Comparison of ENCODE assay signal across 1 cellular context in the genomic region with DNA sequence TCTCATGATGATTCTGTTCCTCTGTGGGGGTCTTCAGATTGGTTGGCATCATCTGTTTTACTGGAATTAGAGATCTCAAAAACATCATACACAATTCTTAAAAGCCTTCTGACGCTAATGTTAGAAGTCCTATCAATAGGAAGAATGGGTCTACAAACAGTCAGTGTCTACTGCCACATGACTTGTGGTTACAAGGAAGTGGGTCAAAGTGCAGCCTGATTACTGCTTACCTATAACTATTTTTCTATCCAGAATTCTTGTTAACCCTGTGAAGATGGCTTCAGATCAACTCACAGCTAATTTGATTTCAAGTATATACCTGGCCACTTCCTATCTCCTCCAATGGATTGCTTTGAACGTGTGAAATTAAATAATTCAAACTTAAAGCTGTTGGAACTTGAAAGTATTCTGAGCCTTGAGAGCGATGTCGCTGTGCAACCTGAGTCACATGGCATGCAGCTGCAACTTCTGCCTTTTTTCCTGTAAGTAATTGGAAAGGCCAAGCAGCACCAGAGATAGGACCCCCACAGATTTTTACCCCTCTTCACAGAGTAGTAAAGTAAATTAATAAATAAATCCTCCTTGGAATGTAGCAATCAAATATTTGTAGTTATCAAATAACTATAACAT.
TF ChIP-seq lines count a peak whose summit lies in the region.

No MANE protein-coding gene starts in this region.

TF ChIP-seq in HCT116, 20 proteins besides CTCF, POLR2A, EP300 and RAD21:
- TF ChIP-seq SP1 (IDR thresholded peaks at IDR 0.05; ENCODE audit: low read depth), result no peak
- no peak for TF ChIP-seq CEBPB (IDR thresholded peaks at IDR 0.05; ENCODE audit: low read depth)
- no peak for TF ChIP-seq MAX (IDR thresholded peaks at IDR 0.05)
- TF ChIP-seq EZH2phosphoT487 (IDR thresholded peaks at IDR 0.05; ENCODE audit: borderline replicate concordance), result no peak
- TF ChIP-seq, protein P1, sequence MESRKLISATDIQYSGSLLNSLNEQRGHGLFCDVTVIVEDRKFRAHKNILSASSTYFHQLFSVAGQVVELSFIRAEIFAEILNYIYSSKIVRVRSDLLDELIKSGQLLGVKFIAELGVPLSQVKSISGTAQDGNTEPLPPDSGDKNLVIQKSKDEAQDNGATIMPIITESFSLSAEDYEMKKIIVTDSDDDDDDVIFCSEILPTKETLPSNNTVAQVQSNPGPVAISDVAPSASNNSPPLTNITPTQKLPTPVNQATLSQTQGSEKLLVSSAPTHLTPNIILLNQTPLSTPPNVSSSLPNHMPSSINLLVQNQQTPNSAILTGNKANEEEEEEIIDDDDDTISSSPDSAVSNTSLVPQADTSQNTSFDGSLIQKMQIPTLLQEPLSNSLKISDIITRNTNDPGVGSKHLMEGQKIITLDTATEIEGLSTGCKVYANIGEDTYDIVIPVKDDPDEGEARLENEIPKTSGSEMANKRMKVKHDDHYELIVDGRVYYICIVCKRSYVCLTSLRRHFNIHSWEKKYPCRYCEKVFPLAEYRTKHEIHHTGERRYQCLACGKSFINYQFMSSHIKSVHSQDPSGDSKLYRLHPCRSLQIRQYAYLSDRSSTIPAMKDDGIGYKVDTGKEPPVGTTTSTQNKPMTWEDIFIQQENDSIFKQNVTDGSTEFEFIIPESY (IDR thresholded peaks at IDR 0.05; ENCODE audit: extremely low read depth, insufficient replicate concordance, low read length), result no peak
- TF ChIP-seq SIN3A (IDR thresholded peaks at IDR 0.05; ENCODE audit: low read depth), result no peak
- TF ChIP-seq JUND (IDR thresholded peaks at IDR 0.05), result no peak
- TF ChIP-seq EGR1 (IDR thresholded peaks at IDR 0.05; ENCODE audit: low read depth), result no peak
- no peak for TF ChIP-seq YY1 (IDR thresholded peaks at IDR 0.05; ENCODE audit: extremely low read depth, insufficient replicate concordance, low read depth, low read length)
- TF ChIP-seq FOSL1 (IDR thresholded peaks at IDR 0.05; ENCODE audit: low read depth), result no peak
- TF ChIP-seq EZH2 (IDR thresholded peaks at IDR 0.05), result no peak
- TF ChIP-seq CBX3 (IDR thresholded peaks at IDR 0.05; ENCODE audit: low read depth), result no peak
- TF ChIP-seq TCF7L2 (IDR thresholded peaks at IDR 0.05; ENCODE audit: borderline replicate concordance, extremely low read depth, insufficient read depth, insufficient read length), result no peak
- TF ChIP-seq ZNF274 (IDR thresholded peaks at IDR 0.05; ENCODE audit: low read depth, low read length), result no peak
- TF ChIP-seq, protein P2, sequence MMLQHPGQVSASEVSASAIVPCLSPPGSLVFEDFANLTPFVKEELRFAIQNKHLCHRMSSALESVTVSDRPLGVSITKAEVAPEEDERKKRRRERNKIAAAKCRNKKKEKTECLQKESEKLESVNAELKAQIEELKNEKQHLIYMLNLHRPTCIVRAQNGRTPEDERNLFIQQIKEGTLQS (IDR thresholded peaks at IDR 0.05), result no peak
- TF ChIP-seq ELF1 (IDR thresholded peaks at IDR 0.05; ENCODE audit: borderline replicate concordance, low read depth), result no peak
